8 cellular contexts compared by ENCODE assay signal in genomic region chr1:110615548-110616130, GRCh38. TPM values are rescaled to one million over a fixed set of nuclear protein-coding genes. Genes with fewer than 3 reads are reported as not detected.
DNase-seq lines count a peak whose midpoint lies in the region; ATAC-seq lines count a peak whose summit lies in the region.

No MANE protein-coding gene starts in this region.

- no peak overlapping the region for H3K4me3 ChIP-seq in Jurkat, Clone E6-1 (ENCODE audit: low read length)
- no peak overlapping the region for H3K4me3 ChIP-seq in NT2/D1 (ENCODE audit: insufficient read length, low read depth)

- DNase-seq in DMS114 treated with DMSO at 0.1 percent for 48 hours (lab: John Stamatoyannopoulos, UW; ENCODE audit: unreplicated experiment) (peak; percentile 67), NT2/D1 (ENCODE audit: low read depth, low spot score) (peak; percentile 73), glomerular visceral epithelial cell (ENCODE audit: extremely low spot score) (peak; percentile 52), pons (ENCODE audit: low spot score) (peak; percentile 94)
- DNase-seq in Jurkat, Clone E6-1 (ENCODE audit: low read depth, low spot score): peak; percentile 73
- DNase-seq in activated naive CD4-positive, alpha-beta T cell treated with Interleukin-2 at 50 U/mL for 16 hours: peak; percentile 55

- no peaks in the 10 kb centered on the region for H3K36me3 ChIP-seq in NT2/D1 (ENCODE audit: insufficient read depth, insufficient read length, low read length)

- H3K9me3 ChIP-seq in NT2/D1 (ENCODE audit: insufficient read depth, low read length): no peaks in the 10 kb centered on the region

- peak overlapping the region; percentile 42 for H3K9ac ChIP-seq in NT2/D1 (ENCODE audit: insufficient read length, low read depth)

- peaks cover 45% of the 10 kb centered on the region for H3K27me3 ChIP-seq in NT2/D1 (ENCODE audit: insufficient read depth, insufficient read length)

- H3K4me1 ChIP-seq in NT2/D1 (ENCODE audit: insufficient read depth, insufficient read length): no peaks in the 10 kb centered on the region

- ATAC-seq in HG03159 (IDR thresholded peaks at IDR 0.05; ENCODE audit: unreplicated experiment): no peak
- ATAC-seq in GM21381 (IDR thresholded peaks at IDR 0.05; ENCODE audit: unreplicated experiment): no peak

RNA-seq across cellular contexts. Expression of gene KCNA2, which starts 9.5 kb away (rescaled TPM):
- 0.66 TPM for polyA plus RNA-seq in Jurkat, Clone E6-1 (2012; ENCODE audit: insufficient read depth, insufficient read length)

RNA-seq across cellular contexts. Expression of gene KCNA3, which starts 59.1 kb away (rescaled TPM):
- 9.2 TPM for polyA plus RNA-seq in Jurkat, Clone E6-1 (2012; ENCODE audit: insufficient read depth, insufficient read length)
